In the genomic region with DNA sequence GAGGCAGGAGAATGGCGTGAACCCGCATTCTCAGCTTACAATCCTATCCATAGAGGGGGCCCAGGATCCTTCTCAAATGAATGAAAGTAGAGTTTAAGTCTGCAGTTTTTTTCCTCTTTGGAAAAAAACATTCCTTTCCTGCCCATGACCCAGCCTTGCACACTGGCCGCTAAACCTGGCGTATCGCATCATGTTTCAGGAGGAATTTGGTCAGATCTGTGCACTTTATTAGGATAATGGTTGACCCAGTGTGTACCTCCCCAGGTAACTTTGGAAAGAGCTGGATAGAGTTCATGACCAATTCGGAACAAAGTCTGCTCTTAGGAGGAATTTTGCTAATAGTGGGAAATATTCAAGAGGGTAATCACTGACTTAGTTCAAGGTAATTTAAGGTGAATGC, we compare ENCODE assay signal across 23 cellular contexts. TPM values are rescaled to one million over a fixed set of nuclear protein-coding genes. Genes with fewer than 3 reads are reported as not detected.
DNase-seq lines count a peak whose midpoint lies in the region; ATAC-seq, FAIRE-seq and TF ChIP-seq lines count a peak whose summit lies in the region.
"Had no signal": no experiment of that assay in that cellular context is flagged by ENCODE, and none has a peak within 500 bp of the region (broad histone marks: within the 10 kb centered on the region; RNA-seq: fewer than 3 reads in every experiment).

No MANE protein-coding gene starts in this region.

- peak; percentile 34 for DNase-seq in astrocyte (ENCODE audit: low read depth)
- no peak for DNase-seq in left lobe of liver (ENCODE audit: low spot score)
- no peak for DNase-seq in transverse colon
- DNase-seq in KBM-7: no peak
- no peak for DNase-seq in NCI-H345 treated with DMSO at 0.1 percent for 48 hours (lab: John Stamatoyannopoulos, UW; ENCODE audit: unreplicated experiment)
- DNase-seq: activated naive CD8-positive, alpha-beta T cell treated with anti-CD3 and anti-CD28 coated beads, Interleukin-2, amount 10 ng/mL, durations not matched to agents 7 days and 5 days; activated T-cell treated with anti-CD3 and anti-CD28 coated beads, Interleukin-2, amount 50 U/mL, for 24 hours; BE2C; Calu3; GDM1; NCI-H1105 treated with DMSO at 0.1 percent for 48 hours; NCI-H2107; NCI-H69; posterior cingulate gyrus; SK-N-SH had no signal

- FAIRE-seq in astrocyte (lab: Jason Lieb, UNC): no peak
- FAIRE-seq: endometrium, K562 had no signal

- TF ChIP-seq EP300 in Ishikawa (IDR thresholded peaks at IDR 0.05; ENCODE audit: borderline replicate concordance) (no peak), transverse colon (IDR thresholded peaks at IDR 0.05; ENCODE audit: low read depth) (no peak)

- peaks cover 85% of the 10 kb centered on the region for H3K79me2 ChIP-seq in astrocyte (ENCODE audit: insufficient read depth, low read length)

- H3K9me3 Mint-ChIP-seq in astrocyte (ENCODE audit: unreplicated experiment): no peaks in the 10 kb centered on the region
- H3K9me3 Mint-ChIP-seq: central memory CD8-positive, alpha-beta T cell had no signal

- no peak overlapping the region for H2AFZ ChIP-seq in astrocyte (ENCODE audit: low read depth, low read length)
- H2AFZ ChIP-seq: hepatocyte had no signal

- no peak for TF ChIP-seq POLR2A in transverse colon (IDR thresholded peaks at IDR 0.05)

- H3K36me3 ChIP-seq in astrocyte (ENCODE audit: insufficient read depth, low read length) (no peaks in the 10 kb centered on the region), transverse colon (no peaks in the 10 kb centered on the region)
- H3K36me3 ChIP-seq: BE2C, thyroid gland had no signal

- H3K4me1 Mint-ChIP-seq in astrocyte (ENCODE audit: low read depth, unreplicated experiment): peaks cover 4% of the 10 kb centered on the region
- H3K4me1 Mint-ChIP-seq: activated naive CD8-positive, alpha-beta T cell treated with anti-CD3 and anti-CD28 coated beads, Interleukin-2, amount 10 ng/mL, durations not matched to agents 7 days and 5 days; central memory CD8-positive, alpha-beta T cell had no signal

- TF ChIP-seq RAD21 in Ishikawa (IDR thresholded peaks at IDR 0.05; ENCODE audit: low read depth): no peak

- peak; percentile 95 for ATAC-seq in left lobe of liver
- no peak for ATAC-seq in GM21447 (IDR thresholded peaks at IDR 0.05; ENCODE audit: unreplicated experiment)
- ATAC-seq: K562 had no signal

- 95% methylated on average over 6 of the region's 6 CpGs; no CpG with 5 or more reads in 1 of the 2 donors for WGBS in transverse colon (ENCODE audit: low coverage in 1 of 2), 2 donors

- H3K27ac ChIP-seq in astrocyte (ENCODE audit: low read depth, low read length) (peak overlapping the region; percentile 38), transverse colon (peak overlapping the region in 3 of 4 donors; percentile 27 to 77 (median 76))
- H3K27ac ChIP-seq: hepatocyte had no signal

- no peak overlapping the region for H3K4me3 ChIP-seq in astrocyte (ENCODE audit: insufficient read depth, low read depth, low read length)
- no peak overlapping the region for H3K4me3 ChIP-seq in transverse colon
- H3K4me3 ChIP-seq: hepatocyte, K562, thyroid gland had no signal

- H3K4me1 ChIP-seq in astrocyte (ENCODE audit: insufficient read depth, low read length) (peaks cover 18% of the 10 kb centered on the region), transverse colon (peaks cover 5 to 47% (median 15%) of the 10 kb centered on the region in 4 donors)

- no peaks in the 10 kb centered on the region for H3K36me3 Mint-ChIP-seq in astrocyte (ENCODE audit: low read depth, unreplicated experiment)

- in situ Hi-C loops in transverse colon (cut with MboI; ENCODE audit: low pct_ligation_motif_present in 1 of 4, low pct_unique_long_range_greater_than_20kb in 1 of 4, low sequenced_read_pairs in 3 of 4): no loop called here
- in situ Hi-C loops in KBM-7 (cut with MboI; ENCODE audit: low pct_unique_long_range_greater_than_20kb, low sequenced_read_pairs): no loop called here

- H3K27ac Mint-ChIP-seq in astrocyte (ENCODE audit: unreplicated experiment): no peak overlapping the region
- H3K27ac Mint-ChIP-seq: activated naive CD8-positive, alpha-beta T cell treated with anti-CD3 and anti-CD28 coated beads, Interleukin-2, amount 10 ng/mL, durations not matched to agents 7 days and 5 days; activated T-cell treated with anti-CD3 and anti-CD28 coated beads, Interleukin-2, amount 50 U/mL, for 24 hours had no signal

- no peaks in the 10 kb centered on the region for H3K9me3 ChIP-seq in astrocyte (ENCODE audit: insufficient read depth, low read depth, low read length)
- peaks cover 0 to 3% of the 10 kb centered on the region in 2 donors for H3K9me3 ChIP-seq in transverse colon
- H3K9me3 ChIP-seq: BE2C, SK-N-SH, thyroid gland had no signal

- H3K4me2 ChIP-seq in astrocyte (ENCODE audit: low read length): peak overlapping the region; percentile 49
- H3K4me2 ChIP-seq: hepatocyte, SK-N-SH had no signal

- TF ChIP-seq CTCF in astrocyte (IDR thresholded peaks at IDR 0.05; ENCODE audit: insufficient read depth, low read depth, low read length) (no peak), transverse colon (IDR thresholded peaks at IDR 0.05) (no peak)

- peaks cover 11% of the 10 kb centered on the region for H4K20me1 ChIP-seq in astrocyte (ENCODE audit: insufficient read depth, low read length)

- intact Hi-C loops in transverse colon (cut with DNase I; ENCODE audit: low total_unique reads): no loop called here

- no peak overlapping the region for H3K4me3 Mint-ChIP-seq in astrocyte (ENCODE audit: unreplicated experiment)
- H3K4me3 Mint-ChIP-seq: activated naive CD8-positive, alpha-beta T cell treated with anti-CD3 and anti-CD28 coated beads, Interleukin-2, amount 10 ng/mL, durations not matched to agents 7 days and 5 days; activated T-cell treated with anti-CD3 and anti-CD28 coated beads, Interleukin-2, amount 50 U/mL, for 24 hours; central memory CD8-positive, alpha-beta T cell had no signal

- peak overlapping the region; percentile 59 for H3K9ac ChIP-seq in astrocyte (ENCODE audit: low read length)
- H3K9ac ChIP-seq: SK-N-SH had no signal

- no peaks in the 10 kb centered on the region for H3K27me3 ChIP-seq in astrocyte (ENCODE audit: insufficient read depth, low read length)
- no peaks in the 10 kb centered on the region for H3K27me3 ChIP-seq in transverse colon
- H3K27me3 ChIP-seq: BE2C, hepatocyte, thyroid gland had no signal

- H3K27me3 Mint-ChIP-seq in astrocyte (ENCODE audit: low read depth, unreplicated experiment): no peaks in the 10 kb centered on the region
- H3K27me3 Mint-ChIP-seq: activated naive CD8-positive, alpha-beta T cell treated with anti-CD3 and anti-CD28 coated beads, Interleukin-2, amount 10 ng/mL, durations not matched to agents 7 days and 5 days; activated T-cell treated with anti-CD3 and anti-CD28 coated beads, Interleukin-2, amount 50 U/mL, for 24 hours; central memory CD8-positive, alpha-beta T cell had no signal

TF ChIP-seq in Ishikawa, 13 proteins besides CTCF, POLR2A, EP300 and RAD21:
- TF ChIP-seq CREB1 (IDR thresholded peaks at IDR 0.05; ENCODE audit: low read depth): no peak
- TF ChIP-seq TEAD4 (IDR thresholded peaks at IDR 0.05): peak; percentile 28; the same call in 1 of the 2 replicates
- TF ChIP-seq, protein P1, sequence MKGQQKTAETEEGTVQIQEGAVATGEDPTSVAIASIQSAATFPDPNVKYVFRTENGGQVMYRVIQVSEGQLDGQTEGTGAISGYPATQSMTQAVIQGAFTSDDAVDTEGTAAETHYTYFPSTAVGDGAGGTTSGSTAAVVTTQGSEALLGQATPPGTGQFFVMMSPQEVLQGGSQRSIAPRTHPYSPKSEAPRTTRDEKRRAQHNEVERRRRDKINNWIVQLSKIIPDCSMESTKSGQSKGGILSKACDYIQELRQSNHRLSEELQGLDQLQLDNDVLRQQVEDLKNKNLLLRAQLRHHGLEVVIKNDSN (IDR thresholded peaks at IDR 0.05): 0 out of 2 replicates have a peak, but pooled peaks have one; percentile 6

RNA-seq across cellular contexts. Expression of a gene that starts 46.1 kb away (rescaled TPM):
- total RNA-seq in astrocyte (19.2 and 26.9 TPM in 2 replicates), left lobe of liver (12.9 TPM), transverse colon (100 to 1,000 TPM; 191 to 284 (median 231) TPM)

RNA-seq across cellular contexts. Expression of a gene that starts 46.7 kb away (rescaled TPM):
- total RNA-seq in astrocyte (not detected in 2 replicates), left lobe of liver (not detected), transverse colon (not detected)
- total RNA-seq: activated naive CD8-positive, alpha-beta T cell treated with anti-CD3 and anti-CD28 coated beads, Interleukin-2, amount 10 ng/mL, durations not matched to agents 7 days and 5 days; Calu3; hepatocyte; K562; kidney epithelial cell had no signal
